8 cellular contexts compared by ENCODE assay signal in genomic region chrX:103356897-103357296, GRCh38. TPM values are rescaled to one million over a fixed set of nuclear protein-coding genes. Genes with fewer than 3 reads are reported as not detected.
DNase-seq lines count a peak whose midpoint lies in the region; ATAC-seq and TF ChIP-seq lines count a peak whose summit lies in the region.

No MANE protein-coding gene starts in this region.

- no peaks in the 10 kb centered on the region for H3K27me3 ChIP-seq in CD8-positive, alpha-beta T cell (ENCODE audit: insufficient read depth, low read length)
- H3K27me3 ChIP-seq in lung (ENCODE audit: control insufficient read depth, insufficient read depth) (no peaks in the 10 kb centered on the region), upper lobe of left lung (no peaks in the 10 kb centered on the region)

- intact Hi-C loops in CD8-positive, alpha-beta T cell (cut with DNase I, micrococcal nuclease), result no loop called here

- no peak for ATAC-seq in CD8-positive, alpha-beta T cell
- ATAC-seq in lung (ENCODE audit: insufficient read depth, low FRiP score), result peak; percentile 38
- peak; percentile 43 to 76 for ATAC-seq in upper lobe of left lung (ENCODE audit: low FRiP score in 2 of 2)
- no peak for ATAC-seq in HG03565 (IDR thresholded peaks at IDR 0.05; ENCODE audit: unreplicated experiment)

- no peak overlapping the region for H3K27ac Mint-ChIP-seq in CD8-positive, alpha-beta T cell

- POLR2A ChIA-PET in CD8-positive, alpha-beta T cell (lab: Charles Lee), result no interaction called here

- H3K9me3 Mint-ChIP-seq in CD8-positive, alpha-beta T cell, result no peaks in the 10 kb centered on the region

- H3K4me3 Mint-ChIP-seq in CD8-positive, alpha-beta T cell, result peak overlapping the region; percentile 87

- no peaks in the 10 kb centered on the region for H3K36me3 ChIP-seq in CD8-positive, alpha-beta T cell (ENCODE audit: insufficient read depth, low read length)
- H3K36me3 ChIP-seq in lung (ENCODE audit: control insufficient read depth in 2 of 2, insufficient read depth in 2 of 2, low read length in 2 of 2) (no peaks in the 10 kb centered on the region), upper lobe of left lung (no peaks in the 10 kb centered on the region)

- 2 to 15% methylated on average over 9 to 13 of the region's 13 CpGs for WGBS in lung, 2 donors
- WGBS in upper lobe of left lung, 2 donors, result 2 to 12% methylated on average over 13 of the region's 13 CpGs

- CTCF ChIA-PET in CD8-positive, alpha-beta T cell (lab: Charles Lee), result no interaction called here

- no peak overlapping the region for H3K27ac ChIP-seq in CD8-positive, alpha-beta T cell (ENCODE audit: low read depth, low read length)
- H3K27ac ChIP-seq in lung (ENCODE audit: low read depth in 1 of 2, low read length in 1 of 2), result peak overlapping the region; percentile 77 to 89
- peak overlapping the region; percentile 87 to 91 (median 90) for H3K27ac ChIP-seq in upper lobe of left lung

- peaks cover 12% of the 10 kb centered on the region for H3K4me1 Mint-ChIP-seq in CD8-positive, alpha-beta T cell (ENCODE audit: low read depth)

- no peaks in the 10 kb centered on the region for H3K36me3 Mint-ChIP-seq in CD8-positive, alpha-beta T cell

- no peaks in the 10 kb centered on the region for H3K4me1 ChIP-seq in CD8-positive, alpha-beta T cell (ENCODE audit: insufficient read depth, low read length)
- H3K4me1 ChIP-seq in lung (ENCODE audit: control insufficient read depth in 2 of 2, insufficient read depth in 2 of 2, low read length in 2 of 2) (peaks cover 0 to 4% of the 10 kb centered on the region in 2 donors), upper lobe of left lung (no peaks in the 10 kb centered on the region)

- TF ChIP-seq EP300 in upper lobe of left lung (IDR thresholded peaks at IDR 0.05), result no peak

- no peak for DNase-seq in CD8-positive, alpha-beta T cell
- DNase-seq in M059J (ENCODE audit: low read depth), result peak; percentile 27
- DNase-seq in choroid plexus epithelial cell (ENCODE audit: low read depth), result no peak
- DNase-seq in lung (ENCODE audit: low spot score), result no peak
- DNase-seq in upper lobe of left lung, result peak in 1 of 2 donors; percentile 48
- DNase-seq in NCI-H1436 treated with DMSO at 0.1 percent for 48 hours (lab: John Stamatoyannopoulos, UW), result no peak
- DNase-seq in 8988T, result no peak

- peaks cover 4% of the 10 kb centered on the region for H3K27me3 Mint-ChIP-seq in CD8-positive, alpha-beta T cell (ENCODE audit: low read depth)

- no peaks in the 10 kb centered on the region for H3K9me3 ChIP-seq in CD8-positive, alpha-beta T cell (ENCODE audit: low read length)
- H3K9me3 ChIP-seq in lung (ENCODE audit: control insufficient read depth in 2 of 2, insufficient read depth in 1 of 2, low read length in 1 of 2) (no peaks in the 10 kb centered on the region), upper lobe of left lung (no peaks in the 10 kb centered on the region)

- H3K4me3 ChIP-seq in CD8-positive, alpha-beta T cell (ENCODE audit: low read depth, low read length), result peak overlapping the region; percentile 60
- H3K4me3 ChIP-seq in choroid plexus epithelial cell (ENCODE audit: low read depth, low read length) (peak overlapping the region; percentile 82), lung (peak overlapping the region; percentile 62), upper lobe of left lung (peak overlapping the region; percentile 38 to 69 (median 56))

- TF ChIP-seq CTCF in CD8-positive, alpha-beta T cell (IDR thresholded peaks at IDR 0.05), result no peak
- TF ChIP-seq CTCF in choroid plexus epithelial cell (conservative IDR thresholded peaks at IDR 0.05; ENCODE audit: low read depth, low read length), result no peak
- TF ChIP-seq CTCF in lung (IDR thresholded peaks at IDR 0.05; ENCODE audit: control extremely low read depth, extremely low read depth), result no peak
- TF ChIP-seq CTCF in upper lobe of left lung (IDR thresholded peaks at IDR 0.05), result no peak

- no peak for TF ChIP-seq POLR2A in upper lobe of left lung (IDR thresholded peaks at IDR 0.05)

RNA-seq across cellular contexts. Expression of gene TCEAL9, which starts 0.6 kb away (rescaled TPM):
- total RNA-seq in CD8-positive, alpha-beta T cell, result 1 to 10 TPM in 1 of 2 experiments, under 1 TPM in 1; 0.69 to 1.0 TPM
- 261 TPM in 2 replicates for total RNA-seq in M059J (2014; rRNA removed; shearing (Covaris generic))
- 10 to 100 TPM; 33.9 to 62.1 TPM for total RNA-seq in lung
- polyA plus RNA-seq in lung, result 100 to 1,000 TPM in 1 of 2 donors, 10 to 100 TPM in 1; 81.1 to 110 TPM
- total RNA-seq in upper lobe of left lung, result 10 to 100 TPM; 32.2 to 92.7 (median 36.4) TPM

RNA-seq across cellular contexts. Expression of gene BEX3, which starts 19.4 kb away (rescaled TPM):
- total RNA-seq in CD8-positive, alpha-beta T cell, result 10 to 100 TPM; 23.1 to 23.9 TPM
- total RNA-seq in M059J (2014; rRNA removed; shearing (Covaris generic)), result 437 and 579 TPM in 2 replicates
- total RNA-seq in lung (100 to 1,000 TPM in 1 of 2 donors, 10 to 100 TPM in 1; 97.6 to 145 TPM), upper lobe of left lung (100 to 1,000 TPM in 4 of 6 donors, 10 to 100 TPM in 2; 89.4 to 204 (median 142) TPM)
- 10 to 100 TPM; 79.7 to 95.2 TPM for polyA plus RNA-seq in lung

RNA-seq across cellular contexts. Expression of gene TCEAL7, which starts 26.9 kb away (rescaled TPM):
- not detected for total RNA-seq in CD8-positive, alpha-beta T cell
- total RNA-seq in M059J (2014; rRNA removed; shearing (Covaris generic)), result 5.2 and 6.3 TPM in 2 replicates
- total RNA-seq in lung (10 to 100 TPM in 1 of 2 donors, 1 to 10 TPM in 1; 1.8 to 12.1 TPM), upper lobe of left lung (1 to 10 TPM in 3 of 6 donors, under 1 TPM in 2, not detected in 1; 0.78 to 2.8 (median 1.8) TPM)
- 1 to 10 TPM; 1.3 to 2.2 TPM for polyA plus RNA-seq in lung

RNA-seq across cellular contexts. Expression of gene BEX2, which starts 46.1 kb away (rescaled TPM):
- 10 to 100 TPM; 57.6 to 59.3 TPM for total RNA-seq in CD8-positive, alpha-beta T cell
- total RNA-seq in M059J (2014; rRNA removed; shearing (Covaris generic)), result 8.9 and 15.4 TPM in 2 replicates
- total RNA-seq in lung (10 to 100 TPM; 13.9 to 22.0 TPM), upper lobe of left lung (10 to 100 TPM; 13.7 to 39.1 (median 24.6) TPM)
- polyA plus RNA-seq in lung, result 10 to 100 TPM; 23.2 to 52.5 TPM

Comparison
In these comparisons a context has a peak if more than half of its experiments do, and no peak if none do; other contexts are left out.
1. ATAC-seq: peak in lung (single experiment) and upper lobe of left lung (2 of 2); none in CD8-positive, alpha-beta T cell (single experiment) and HG03565 (single experiment).
2. RNA of gene TCEAL9, which starts 0.6 kb away (total RNA-seq): 261 TPM in M059J, 33.9 to 62.1 TPM in lung and 32.2 to 92.7 TPM in upper lobe of left lung; 0.69 to 1.0 TPM in CD8-positive, alpha-beta T cell; every median in the first group is over 10 times any median in the second.
3. Peak in every context shown above with its lines, with median percentiles within 50 percentile points of each other: H3K4me3 ChIP-seq.